ENCODE assay signal across 1 cellular context in genomic region chr15:92904832-92905640, GRCh38.
TF ChIP-seq lines count a peak whose summit lies in the region.

No MANE protein-coding gene starts in this region.

TF ChIP-seq in GM23338, 12 proteins besides CTCF, POLR2A, EP300 and RAD21 (continued from another document):
- no peak for TF ChIP-seq ETS1 (IDR thresholded peaks at IDR 0.05)
